23 cellular contexts compared by ENCODE assay signal in the genomic region with DNA sequence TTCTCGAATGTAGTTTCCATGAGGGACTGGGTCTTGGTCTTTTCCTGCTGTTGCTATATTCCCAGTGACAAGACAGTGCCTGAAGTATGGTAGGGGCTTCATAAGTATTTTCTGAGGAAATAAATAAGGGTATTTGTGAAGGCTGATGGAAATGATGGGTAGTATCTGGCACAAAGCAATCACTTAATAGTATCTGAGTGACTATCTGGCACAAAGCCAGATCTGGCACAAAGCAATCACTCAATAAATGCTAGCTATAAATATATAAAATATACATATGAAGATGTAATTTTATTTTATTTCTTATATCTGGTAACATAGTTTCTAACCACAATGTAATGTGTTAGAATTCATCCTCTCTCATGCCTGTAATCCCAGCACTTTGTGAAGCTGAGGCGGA. TPM values are rescaled to one million over a fixed set of nuclear protein-coding genes. Genes with fewer than 3 reads are reported as not detected.
"Had no signal": no experiment of that assay in that cellular context is flagged by ENCODE, and none has a peak within 500 bp of the region (broad histone marks: within the 10 kb centered on the region; RNA-seq: fewer than 3 reads in every experiment).

No MANE protein-coding gene starts in this region.

- H3K9ac ChIP-seq: SK-N-SH had no signal

- H3K36me3 ChIP-seq: MG63 had no signal

- H3K9me2 ChIP-seq: SK-N-SH had no signal

- H3K4me3 ChIP-seq: MG63 had no signal

- H3K9me3 ChIP-seq: MG63, SK-N-SH had no signal

- H3K27me3 ChIP-seq: MG63 had no signal

- H3K4me2 ChIP-seq: SK-N-SH had no signal

- DNase-seq: Karpas-422, MG63, NCI-H1092, NCI-H1105 treated with DMSO at 0.1 percent for 48 hours, NCI-H1417 treated with DMSO at 0.1 percent for 48 hours, NCI-H146, NCI-H1694 treated with DMSO at 0.1 percent for 48 hours, NCI-H1930, NCI-H2081, NCI-H2107, NCI-H2227 treated with DMSO at 0.1 percent for 48 hours, NCI-H510A, NCI-H524 treated with DMSO at 0.1 percent for 48 hours, NCI-H69, NCI-H774, Right ventricle myocardium superior, RPMI8226, SIG-M5, SK-N-SH, SW 1271 had no signal

- FAIRE-seq: RCC 7860 had no signal

RNA-seq across cellular contexts. Expression of a gene that starts 20.7 kb away (rescaled TPM):
- total RNA-seq: HT-29, SK-MEL-5 had no signal
- polyA plus RNA-seq: SK-N-SH had no signal

RNA-seq across cellular contexts. Expression of a gene that starts 52.0 kb away (rescaled TPM):
- total RNA-seq: HT-29 had no signal
